Comparison of ENCODE assay signal across 9 cellular contexts in the genomic region with DNA sequence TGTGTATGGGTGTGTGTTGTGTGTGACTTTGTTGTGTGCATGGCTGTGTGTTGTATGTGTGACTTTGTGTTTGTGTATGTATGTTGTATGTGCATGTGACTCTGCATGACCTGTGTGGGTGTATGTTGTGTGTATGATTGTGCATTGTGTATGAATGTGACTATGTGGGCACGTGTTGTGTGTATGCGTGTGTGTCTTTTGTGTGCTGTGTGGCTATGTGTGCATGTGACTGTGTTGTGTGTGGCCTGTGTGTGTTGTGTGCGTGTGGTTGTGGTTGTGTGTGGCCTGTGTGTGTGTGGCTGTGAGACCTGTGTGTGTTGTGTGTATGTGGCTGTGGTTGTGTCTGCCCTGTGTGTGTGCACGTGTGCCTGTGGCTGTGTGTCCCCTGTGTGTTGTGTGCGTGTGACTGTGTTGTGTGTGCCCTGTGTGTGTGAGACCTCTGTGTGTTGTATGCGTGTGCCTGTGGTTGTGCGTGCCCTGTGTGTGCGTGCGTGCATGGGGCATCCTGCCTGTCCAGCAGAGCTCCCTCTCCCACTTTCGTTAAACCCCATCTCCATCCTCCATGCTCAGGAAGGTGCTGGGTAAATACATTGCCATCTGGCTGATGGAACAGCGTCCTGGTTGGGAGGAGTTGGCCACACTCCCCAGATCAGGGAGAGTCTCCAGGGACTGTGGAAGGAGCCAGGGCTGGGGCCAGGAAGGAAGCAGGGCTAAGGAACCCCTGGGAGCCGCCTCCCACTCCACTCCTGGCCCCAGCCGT.
DNase-seq lines count a peak whose midpoint lies in the region; ATAC-seq, FAIRE-seq and TF ChIP-seq lines count a peak whose summit lies in the region.
"Had no signal": no experiment of that assay in that cellular context is flagged by ENCODE, and none has a peak within 500 bp of the region (broad histone marks: within the 10 kb centered on the region; RNA-seq: fewer than 3 reads in every experiment).

No MANE protein-coding gene starts in this region.

- DNase-seq in ELR (ENCODE audit: low read depth): peak; percentile 26
- DNase-seq in NCI-H524 (lab: John Stamatoyannopoulos, UW): peak; percentile 92 to 94
- DNase-seq in fibroblast of mammary gland (ENCODE audit: low read depth): peak; percentile 42
- peak; percentile 52 for DNase-seq in small intestine
- DNase-seq in SW 1271 (lab: John Stamatoyannopoulos, UW): no peak
- DNase-seq: activated effector memory CD4-positive, alpha-beta T cell treated with Interleukin-2 at 50 U/mL for 16 hours had no signal

- no peak overlapping the region for H3K27ac ChIP-seq in small intestine (ENCODE audit: low read depth in 1 of 2, low read length in 1 of 2)

- no peak for FAIRE-seq in small intestine (lab: Jason Lieb, UNC)

- H3K36me3 ChIP-seq in small intestine (ENCODE audit: control insufficient read depth in 2 of 2, insufficient read depth in 2 of 2, low read length in 2 of 2): no peaks in the 10 kb centered on the region

- no peaks in the 10 kb centered on the region for H3K27me3 ChIP-seq in small intestine (ENCODE audit: control insufficient read depth in 2 of 2, insufficient read depth in 2 of 2, low read length in 2 of 2)

- ATAC-seq in HG02973 (IDR thresholded peaks at IDR 0.05; ENCODE audit: unreplicated experiment) (no peak), GM21360 (IDR thresholded peaks at IDR 0.05; ENCODE audit: unreplicated experiment) (no peak), GM21381 (IDR thresholded peaks at IDR 0.05; ENCODE audit: unreplicated experiment) (no peak)

- no peaks in the 10 kb centered on the region for H3K4me1 ChIP-seq in small intestine (ENCODE audit: control insufficient read depth in 2 of 2, insufficient read depth in 1 of 2, low read depth in 1 of 2, low read length in 1 of 2)

- no peaks in the 10 kb centered on the region for H3K9me3 ChIP-seq in small intestine (ENCODE audit: control insufficient read depth, low read depth)

- H3K4me3 ChIP-seq in fibroblast of mammary gland (ENCODE audit: control insufficient read depth, low read depth, low read length) (no peak overlapping the region), small intestine (ENCODE audit: low read depth in 1 of 2, low read length in 2 of 2) (no peak overlapping the region)

- WGBS in small intestine, 3 donors: 72 to 77% (median 74%) methylated on average over 12 to 13 of the region's 13 CpGs

- TF ChIP-seq CTCF in fibroblast of mammary gland (conservative IDR thresholded peaks at IDR 0.05; ENCODE audit: control insufficient read depth, insufficient read depth, low read depth, low read length): no peak

Comparison
In these comparisons a context has a peak if more than half of its experiments do, and no peak if none do; other contexts are left out.
1. DNase-seq: peak in ELR (single experiment), NCI-H524 (2 of 2), fibroblast of mammary gland (single experiment) and small intestine (single experiment); none in SW 1271 (0 of 2).